1 cellular context compared by ENCODE assay signal in the genomic region with DNA sequence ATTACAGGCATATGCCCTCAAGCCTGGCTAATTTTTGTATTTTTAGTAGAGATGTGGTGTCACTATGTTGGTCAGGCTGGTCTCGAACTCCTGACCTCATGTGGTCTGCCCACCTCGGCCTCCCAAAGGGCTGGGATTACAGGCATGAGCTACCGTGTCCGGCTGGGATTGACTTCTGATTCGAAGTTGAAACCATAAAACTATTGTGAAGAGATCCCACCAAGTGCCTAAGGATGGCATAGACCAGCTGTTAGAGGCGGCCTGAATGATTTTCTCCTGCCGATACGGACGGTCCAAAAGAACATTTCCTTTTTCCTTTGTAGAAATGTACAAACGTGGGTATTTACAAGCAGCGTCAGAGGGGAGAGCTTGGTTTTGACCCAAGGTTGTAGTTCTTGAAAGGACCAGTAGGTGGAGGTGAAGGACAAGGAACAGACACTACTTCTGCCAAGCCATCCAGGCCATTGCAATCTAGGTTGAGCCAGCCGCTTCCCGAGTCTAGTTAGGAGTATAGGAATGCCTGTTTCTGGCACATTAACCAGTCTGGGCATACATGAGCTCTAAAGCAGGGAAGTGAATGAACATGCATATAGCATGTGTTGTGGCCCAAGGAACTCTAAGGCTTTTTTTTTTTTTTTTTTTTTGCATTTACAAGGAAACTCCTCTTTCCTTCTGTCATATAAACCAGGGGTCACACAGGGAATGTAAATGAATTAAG.
A peak's percentile ranks its signal among the peaks of the same experiment; 100 is the strongest.
TF ChIP-seq lines count a peak whose summit lies in the region.

No MANE protein-coding gene starts in this region.

TF ChIP-seq in HEK293, 187 proteins besides CTCF, POLR2A, EP300 and RAD21 (continued from another document):
- no peak for TF ChIP-seq KLF17 (tag by site-specific recombination; IDR thresholded peaks at IDR 0.05)
- TF ChIP-seq GLIS1 (tag by site-specific recombination; IDR thresholded peaks at IDR 0.05) = no peak
- TF ChIP-seq WT1 (tag by site-specific recombination; IDR thresholded peaks at IDR 0.05) = no peak
- TF ChIP-seq ZNF610 (tag by site-specific recombination; IDR thresholded peaks at IDR 0.05; ENCODE audit: borderline replicate concordance) = no peak
- no peak for TF ChIP-seq ZNF791 (tag by site-specific recombination; IDR thresholded peaks at IDR 0.05)
- TF ChIP-seq KLF16 (tag by site-specific recombination; IDR thresholded peaks at IDR 0.05) = no peak
- TF ChIP-seq ZNF623 (tag by site-specific recombination; IDR thresholded peaks at IDR 0.05) = no peak
- no peak for TF ChIP-seq ZNF266 (tag by site-specific recombination; IDR thresholded peaks at IDR 0.05; ENCODE audit: low read depth)
- TF ChIP-seq ZNF785 (tag by site-specific recombination; IDR thresholded peaks at IDR 0.05) = no peak
- TF ChIP-seq INSM2 (tag by site-specific recombination; IDR thresholded peaks at IDR 0.05) = peak; percentile 58; the same call in 1 of the 2 replicates
- TF ChIP-seq ZFP37 (tag by site-specific recombination; IDR thresholded peaks at IDR 0.05) = no peak
- no peak for TF ChIP-seq ZNF184 (tag by site-specific recombination; IDR thresholded peaks at IDR 0.05)
- no peak for TF ChIP-seq ZNF792 (tag by site-specific recombination; IDR thresholded peaks at IDR 0.05)
- TF ChIP-seq ZNF561 (tag by site-specific recombination; IDR thresholded peaks at IDR 0.05; ENCODE audit: borderline replicate concordance) = no peak
- no peak for TF ChIP-seq ZNF248 (tag by site-specific recombination; IDR thresholded peaks at IDR 0.05)
- TF ChIP-seq ELK4 (IDR thresholded peaks at IDR 0.05; ENCODE audit: borderline replicate concordance, low read depth, low read length) = no peak
- no peak for TF ChIP-seq ZNF658 (tag by site-specific recombination; IDR thresholded peaks at IDR 0.05)
- TF ChIP-seq SCRT1 (tag by site-specific recombination; IDR thresholded peaks at IDR 0.05; ENCODE audit: borderline replicate concordance) = no peak
- no peak for TF ChIP-seq ZNF645 (tag by site-specific recombination; IDR thresholded peaks at IDR 0.05)
- no peak for TF ChIP-seq ZNF292 (tag by site-specific recombination; IDR thresholded peaks at IDR 0.05; ENCODE audit: borderline replicate concordance, low read depth)
- TF ChIP-seq MZF1 (tag by site-specific recombination; IDR thresholded peaks at IDR 0.05; ENCODE audit: borderline replicate concordance) = no peak
- TF ChIP-seq ZNF146 (tag by site-specific recombination; IDR thresholded peaks at IDR 0.05) = no peak
- no peak for TF ChIP-seq ZNF174 (tag by site-specific recombination; IDR thresholded peaks at IDR 0.05)
- peak; percentile 98 for TF ChIP-seq ZNF654 (tag by site-specific recombination; IDR thresholded peaks at IDR 0.05; ENCODE audit: low read depth)
- no peak for TF ChIP-seq ZNF426 (tag by site-specific recombination; IDR thresholded peaks at IDR 0.05)
- TF ChIP-seq, protein P1, sequence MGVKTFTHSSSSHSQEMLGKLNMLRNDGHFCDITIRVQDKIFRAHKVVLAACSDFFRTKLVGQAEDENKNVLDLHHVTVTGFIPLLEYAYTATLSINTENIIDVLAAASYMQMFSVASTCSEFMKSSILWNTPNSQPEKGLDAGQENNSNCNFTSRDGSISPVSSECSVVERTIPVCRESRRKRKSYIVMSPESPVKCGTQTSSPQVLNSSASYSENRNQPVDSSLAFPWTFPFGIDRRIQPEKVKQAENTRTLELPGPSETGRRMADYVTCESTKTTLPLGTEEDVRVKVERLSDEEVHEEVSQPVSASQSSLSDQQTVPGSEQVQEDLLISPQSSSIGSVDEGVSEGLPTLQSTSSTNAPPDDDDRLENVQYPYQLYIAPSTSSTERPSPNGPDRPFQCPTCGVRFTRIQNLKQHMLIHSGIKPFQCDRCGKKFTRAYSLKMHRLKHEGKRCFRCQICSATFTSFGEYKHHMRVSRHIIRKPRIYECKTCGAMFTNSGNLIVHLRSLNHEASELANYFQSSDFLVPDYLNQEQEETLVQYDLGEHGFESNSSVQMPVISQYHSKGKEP (tag by site-specific recombination; IDR thresholded peaks at IDR 0.05) = no peak
TF ChIP-seq in HEK293: peak in this region for 5.
